ENCODE assay signal across 9 cellular contexts in the genomic region with DNA sequence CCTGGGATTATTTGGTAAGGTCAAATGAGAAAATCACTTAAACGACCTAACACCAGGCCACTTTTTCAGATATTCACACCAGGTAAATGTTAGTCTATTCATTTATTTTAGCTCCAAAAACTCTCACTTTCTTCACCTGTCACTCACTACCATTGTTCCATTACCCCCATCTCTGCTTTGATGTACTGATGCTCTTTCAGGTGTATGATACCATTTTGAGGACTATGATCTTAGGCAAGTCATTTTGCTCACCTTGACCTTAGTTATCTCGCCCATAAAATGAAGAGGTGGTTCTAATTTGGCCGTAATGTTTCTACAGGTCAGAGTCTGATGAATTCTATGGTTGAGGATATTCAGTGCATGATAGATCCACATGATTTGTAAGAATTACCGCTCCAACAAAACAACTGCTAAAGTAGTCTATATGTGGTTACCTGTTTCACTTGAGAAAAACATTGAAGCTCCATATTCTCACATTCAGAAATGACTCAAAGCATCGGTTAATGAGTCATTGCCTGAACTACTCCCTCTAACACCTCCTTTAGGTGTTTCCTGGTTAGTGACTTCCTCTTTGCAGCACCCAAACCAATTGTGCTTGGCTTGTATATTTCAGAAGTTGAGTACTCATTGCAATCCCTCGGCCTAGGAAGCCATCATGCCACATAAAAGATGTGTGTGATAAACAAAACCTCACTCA. TPM values are rescaled to one million over a fixed set of nuclear protein-coding genes. Genes with fewer than 3 reads are reported as not detected.
DNase-seq lines count a peak whose midpoint lies in the region; ATAC-seq and TF ChIP-seq lines count a peak whose summit lies in the region.
"Had no signal": no experiment of that assay in that cellular context is flagged by ENCODE, and none has a peak within 500 bp of the region (broad histone marks: within the 10 kb centered on the region; RNA-seq: fewer than 3 reads in every experiment).

No MANE protein-coding gene starts in this region.

- TF ChIP-seq CTCF in dorsolateral prefrontal cortex (IDR thresholded peaks at IDR 0.05 in 54 of 56, conservative IDR thresholded peaks at IDR 0.05 in 2 of 56; ENCODE audit: low read depth in 1 of 56, partially characterized antibody in 56 of 56) (no peak), tibial nerve (IDR thresholded peaks at IDR 0.05) (no peak)

- TF ChIP-seq EP300 in tibial nerve (IDR thresholded peaks at IDR 0.05), result no peak

- H3K27ac ChIP-seq in dorsolateral prefrontal cortex, result peak overlapping the region in 51 of 59 donors; percentile 24 to 99 (median 94)
- H3K27ac ChIP-seq in tibial nerve, result peak overlapping the region in 3 of 4 donors; percentile 32 to 85 (median 75)
- H3K27ac ChIP-seq: SK-N-MC had no signal

- TF ChIP-seq POLR2A in tibial nerve (IDR thresholded peaks at IDR 0.05), result no peak

- H3K27me3 ChIP-seq in dorsolateral prefrontal cortex (no peaks in the 10 kb centered on the region), tibial nerve (no peaks in the 10 kb centered on the region)

- peak; percentile 97 for ATAC-seq in HG03060 (IDR thresholded peaks at IDR 0.05; ENCODE audit: low read depth, unreplicated experiment)

- H3K4me3 ChIP-seq in dorsolateral prefrontal cortex (no peak overlapping the region), tibial nerve (no peak overlapping the region)
- H3K4me3 ChIP-seq: SK-N-MC had no signal

- peak; percentile 33 for DNase-seq in GM19238 (ENCODE audit: insufficient read length, low spot score)
- DNase-seq in SKM-1 treated with dmso at 0.1 percent for 144 hours (lab: John Stamatoyannopoulos, UW; ENCODE audit: unreplicated experiment), result peak; percentile 84
- no peak for DNase-seq in dorsolateral prefrontal cortex
- DNase-seq in tibial nerve (ENCODE audit: low spot score in 2 of 2), result no peak
- DNase-seq in NCI-H510A treated with DMSO at 0.1 percent for 48 hours (lab: John Stamatoyannopoulos, UW), result no peak
- no peak for DNase-seq in mesenteric fat pad (ENCODE audit: low spot score)
- DNase-seq in NCI-H128 (lab: John Stamatoyannopoulos, UW; ENCODE audit: unreplicated experiment), result no peak

- peaks cover 0 to 8% (median 4%) of the 10 kb centered on the region in 4 donors for H3K4me1 ChIP-seq in tibial nerve

- H3K9me3 ChIP-seq in tibial nerve, result no peaks in the 10 kb centered on the region

- 89 to 91% methylated on average over 6 of the region's 6 CpGs for WGBS in tibial nerve, 2 donors

- H3K36me3 ChIP-seq in tibial nerve, result no peaks in the 10 kb centered on the region

- intact Hi-C loops in dorsolateral prefrontal cortex (cut with DNase I), result loop anchor here (2.0 to 10.0 kb wide), 4 partner anchors 36 to 109 kb away; no protein-coding TSS in a partner anchor

RNA-seq across cellular contexts. Expression of gene DTHD1, which starts 4.5 kb away (rescaled TPM):
- total RNA-seq in dorsolateral prefrontal cortex, result 1 to 10 TPM in 43 of 120 experiments, under 1 TPM in 69, not detected in 8; 0.13 to 4.1 (median 0.81) TPM
- under 1 TPM in 3 of 4 donors, not detected in 1; 0.20 to 0.60 (median 0.42) TPM for total RNA-seq in tibial nerve
- 0.39 TPM for total RNA-seq in mesenteric fat pad

RNA-seq across cellular contexts. Expression of gene ARAP2, which starts 41.6 kb away (rescaled TPM):
- total RNA-seq in dorsolateral prefrontal cortex (100 to 1,000 TPM in 119 of 120 experiments, 10 to 100 TPM in 1; 87.3 to 271 (median 162) TPM), tibial nerve (10 to 100 TPM; 12.4 to 65.6 (median 27.5) TPM), mesenteric fat pad (13.5 TPM)

Comparison
In these comparisons a context has a peak if more than half of its experiments do, and no peak if none do; other contexts are left out.
1. DNase-seq: peak in GM19238 (single experiment) and SKM-1 treated with dmso at 0.1 percent for 144 hours (single experiment); none in dorsolateral prefrontal cortex (0 of 10), tibial nerve (0 of 2), NCI-H510A treated with DMSO at 0.1 percent for 48 hours (single experiment), mesenteric fat pad (single experiment) and NCI-H128 (single experiment).